26 cellular contexts compared by ENCODE assay signal in genomic region chr20:19961298-19961697, GRCh38.
"Had no signal": no experiment of that assay in that cellular context is flagged by ENCODE, and none has a peak within 500 bp of the region (broad histone marks: within the 10 kb centered on the region; RNA-seq: fewer than 3 reads in every experiment).

No MANE protein-coding gene starts in this region.

- H3K36me3 Mint-ChIP-seq: immature natural killer cell; memory B cell; stimulated activated memory B cell treated with anti-CD40 and anti-IgM and Interleukin-4, amounts not matched to agents 10 μg/mL and 1 μg/mL and 100 μg/mL, for 72 hours had no signal

- H3K9me3 ChIP-seq: body of pancreas, heart right ventricle, sigmoid colon, SJSA1, stomach, testis, upper lobe of left lung had no signal

- H3K27me3 ChIP-seq: body of pancreas, heart right ventricle, sigmoid colon, SJSA1, stomach, testis, upper lobe of left lung had no signal

- DNase-seq: activated B cell treated with CpG ODN at 0.5 μM for 24 hours; activated CD4-positive, alpha-beta T cell treated with anti-CD3 and anti-CD28 coated beads for 36 hours; activated CD4-positive, alpha-beta T cell treated with anti-CD3 and anti-CD28 coated beads, Interleukin-2, amount 50 U/mL, for 4 hours; activated CD8-positive, alpha-beta memory T cell treated with anti-CD3 and anti-CD28 coated beads for 24 hours; activated CD8-positive, alpha-beta memory T cell treated with anti-CD3 and anti-CD28 coated beads, Interleukin-2, amount 50 U/mL, for 4 hours; activated naive CD4-positive, alpha-beta T cell treated with anti-CD3 and anti-CD28 coated beads, Interleukin-2, amount 50 U/mL, for 16 hours; activated T-cell treated with anti-CD3 and anti-CD28 coated beads, Interleukin-2, amount 50 U/mL, for 4 hours; body of pancreas; central memory CD4-positive, alpha-beta T cell; dermis blood vessel endothelial cell; effector memory CD4-positive, alpha-beta T cell; heart right ventricle; immature natural killer cell; nucleus accumbens; sigmoid colon; stimulated activated CD4-positive, alpha-beta T cell treated with anti-CD3 and anti-CD28 coated beads, Interleukin-15, amount 100 ng/mL, for 24 hours; stomach; T-helper 9 cell; testis; upper lobe of left lung had no signal

- H3K4me2 ChIP-seq: smooth muscle cell had no signal

- H3K4me3 Mint-ChIP-seq: activated B cell treated with CpG ODN at 0.5 μM for 24 hours; activated CD4-positive, alpha-beta T cell treated with anti-CD3 and anti-CD28 coated beads for 36 hours; activated T-cell treated with anti-CD3 and anti-CD28 coated beads, Interleukin-2, amount 50 U/mL, for 4 hours; immature natural killer cell; memory B cell; nephron; stimulated activated memory B cell treated with anti-CD40 and anti-IgM and Interleukin-4, amounts not matched to agents 10 μg/mL and 1 μg/mL and 100 μg/mL, for 72 hours had no signal

- H3K27me3 Mint-ChIP-seq: activated B cell treated with CpG ODN at 0.5 μM for 24 hours; activated CD4-positive, alpha-beta T cell treated with anti-CD3 and anti-CD28 coated beads for 36 hours had no signal

- H3K27ac Mint-ChIP-seq: activated B cell treated with CpG ODN at 0.5 μM for 24 hours; activated CD4-positive, alpha-beta T cell treated with anti-CD3 and anti-CD28 coated beads for 36 hours; activated T-helper 2 cell treated with anti-CD3 and anti-CD28 coated beads, Interferon-gamma antibody, Interleukin-2, Interleukin-4, amounts not matched to agents 10 μg/mL and 5 μg/mL and 100 μg/mL, durations not matched to agents 14 hours and 24 hours and 36 hours; immature natural killer cell; memory B cell; stimulated activated memory B cell treated with anti-CD40 and anti-IgM and Interleukin-4, amounts not matched to agents 10 μg/mL and 1 μg/mL and 100 μg/mL, for 72 hours had no signal

- ATAC-seq: activated CD4-positive, alpha-beta T cell treated with anti-CD3 and anti-CD28 coated beads for 36 hours; activated T-cell treated with anti-CD3 and anti-CD28 coated beads, Interleukin-2, amount 50 U/mL, for 4 hours; body of pancreas; heart right ventricle; stimulated activated memory B cell treated with anti-CD40 and anti-IgM and Interleukin-4, amounts not matched to agents 10 μg/mL and 1 μg/mL and 100 μg/mL, for 72 hours had no signal

- H3K9me3 Mint-ChIP-seq: activated B cell treated with CpG ODN at 0.5 μM for 24 hours; activated T-cell treated with anti-CD3 and anti-CD28 coated beads, Interleukin-2, amount 50 U/mL, for 4 hours; activated T-helper 2 cell treated with anti-CD3 and anti-CD28 coated beads, Interferon-gamma antibody, Interleukin-2, Interleukin-4, amounts not matched to agents 10 μg/mL and 5 μg/mL and 100 μg/mL, durations not matched to agents 14 hours and 24 hours and 36 hours; immature natural killer cell; memory B cell; nephron; stimulated activated memory B cell treated with anti-CD40 and anti-IgM and Interleukin-4, amounts not matched to agents 10 μg/mL and 1 μg/mL and 100 μg/mL, for 72 hours had no signal

- H3K4me3 ChIP-seq: body of pancreas, heart right ventricle, sigmoid colon, SJSA1, smooth muscle cell, stomach, testis, upper lobe of left lung had no signal

- H3K4me1 Mint-ChIP-seq: activated B cell treated with CpG ODN at 0.5 μM for 24 hours; activated CD4-positive, alpha-beta T cell treated with anti-CD3 and anti-CD28 coated beads for 36 hours; immature natural killer cell; stimulated activated memory B cell treated with anti-CD40 and anti-IgM and Interleukin-4, amounts not matched to agents 10 μg/mL and 1 μg/mL and 100 μg/mL, for 72 hours had no signal

- H3K27ac ChIP-seq: body of pancreas, heart right ventricle, SJSA1, testis had no signal
